34 cellular contexts compared by ENCODE assay signal in genomic region chr1:85555867-85556577, GRCh38. TPM values are rescaled to one million over a fixed set of nuclear protein-coding genes. Genes with fewer than 3 reads are reported as not detected.
A peak's percentile ranks its signal among the peaks of the same experiment; 100 is the strongest.
DNase-seq lines count a peak whose midpoint lies in the region; ATAC-seq, FAIRE-seq and TF ChIP-seq lines count a peak whose summit lies in the region.
"Had no signal": no experiment of that assay in that cellular context is flagged by ENCODE, and none has a peak within 500 bp of the region (broad histone marks: within the 10 kb centered on the region; RNA-seq: fewer than 3 reads in every experiment).

No MANE protein-coding gene starts in this region.

- no peak overlapping the region for H4K8ac ChIP-seq in IMR-90 (ENCODE audit: low read depth in 2 of 2, low read length in 2 of 2)

- peak overlapping the region; percentile 70 for H3K14ac ChIP-seq in IMR-90 (replicated peaks; ENCODE audit: low read depth, low read length)

- H3K9me3 ChIP-seq in IMR-90 (ENCODE audit: control insufficient read depth, insufficient read depth, low read length) (no peaks in the 10 kb centered on the region), astrocyte (ENCODE audit: insufficient read depth, low read depth, low read length) (no peaks in the 10 kb centered on the region), heart left ventricle (peaks cover 0 to 18% (median 4%) of the 10 kb centered on the region in 12 donors), sigmoid colon (no peaks in the 10 kb centered on the region)
- H3K9me3 ChIP-seq: pancreas had no signal

- in situ Hi-C loops in IMR-90 (cut with MboI; ENCODE audit: low sequenced_read_pairs) = no loop called here

- H3K9me1 ChIP-seq in IMR-90 (ENCODE audit: insufficient read depth, low read length) = peaks cover 27% of the 10 kb centered on the region

- no peak overlapping the region for H3K23ac ChIP-seq in IMR-90 (ENCODE audit: low read depth, low read length)

- TF ChIP-seq CTCF in IMR-90 (conservative IDR thresholded peaks at IDR 0.05; ENCODE audit: low read depth, low read length) (no peak), astrocyte (IDR thresholded peaks at IDR 0.05; ENCODE audit: insufficient read depth, low read depth, low read length) (no peak), heart left ventricle (IDR thresholded peaks at IDR 0.05) (no peak), sigmoid colon (IDR thresholded peaks at IDR 0.05) (no peak), GM23338 (conservative IDR thresholded peaks at IDR 0.05; ENCODE audit: low read depth in 2 of 2) (no peak), GM20000 (IDR thresholded peaks at IDR 0.05; ENCODE audit: extremely low read depth, missing control alignments) (no peak)

- H3K9me3 Mint-ChIP-seq in astrocyte (ENCODE audit: unreplicated experiment) = peaks cover 3% of the 10 kb centered on the region
- peaks cover 12% of the 10 kb centered on the region; the same call in 2 of the 3 replicates for H3K9me3 Mint-ChIP-seq in GM23338

- no peak overlapping the region for H2AFZ ChIP-seq in IMR-90 (replicated peaks; ENCODE audit: low read length, poor library complexity)
- no peak overlapping the region for H2AFZ ChIP-seq in astrocyte (ENCODE audit: low read depth, low read length)
- H2AFZ ChIP-seq in GM23338 = no peak overlapping the region

- H2AK9ac ChIP-seq in IMR-90 (replicated peaks; ENCODE audit: low read depth, low read length, poor library complexity) = no peak overlapping the region

- dilution Hi-C loops in IMR-90 (cut with HindIII; ENCODE audit: low sequenced_read_pairs, unreplicated experiment) = no loop called here

- H3K27ac Mint-ChIP-seq in astrocyte (ENCODE audit: unreplicated experiment) (no peak overlapping the region), GM23338 (no peak overlapping the region)
- H3K27ac Mint-ChIP-seq: immature natural killer cell; nephron progenitor cell; stimulated activated naive CD8-positive, alpha-beta T cell treated with anti-CD3 and anti-CD28 coated beads, Interleukin-15, amount 100 ng/mL, for 72 hours had no signal

- peak; percentile 55 for FAIRE-seq in astrocyte (lab: Jason Lieb, UNC)
- FAIRE-seq: endometrium, HepG2, pancreas had no signal

- H3K4me3 ChIP-seq in IMR-90 (ENCODE audit: insufficient read depth, low read depth, low read length) = no peak overlapping the region
- H3K4me3 ChIP-seq in astrocyte (ENCODE audit: insufficient read depth, low read depth, low read length) = no peak overlapping the region
- no peak overlapping the region for H3K4me3 ChIP-seq in heart left ventricle
- H3K4me3 ChIP-seq in sigmoid colon = no peak overlapping the region
- H3K4me3 ChIP-seq in GM23338 = no peak overlapping the region
- H3K4me3 ChIP-seq: adrenal gland, pancreas, right lobe of liver, tibial nerve had no signal

- H3K4ac ChIP-seq in IMR-90 (ENCODE audit: low read depth, low read length) = peak overlapping the region; percentile 31; the same call in 1 of the 2 replicates

- H3K36me3 Mint-ChIP-seq in astrocyte (ENCODE audit: low read depth, unreplicated experiment) (peaks cover 29% of the 10 kb centered on the region), GM23338 (ENCODE audit: low read depth) (no peaks in the 10 kb centered on the region; the same call in 1 of the 3 replicates)

- no peak overlapping the region for H4K5ac ChIP-seq in IMR-90 (ENCODE audit: low read depth, low read length)

- H3K4me3 Mint-ChIP-seq in astrocyte (ENCODE audit: unreplicated experiment) = no peak overlapping the region
- H3K4me3 Mint-ChIP-seq in GM23338 = no peak overlapping the region
- H3K4me3 Mint-ChIP-seq: immature natural killer cell; nephron progenitor cell; stimulated activated naive CD8-positive, alpha-beta T cell treated with anti-CD3 and anti-CD28 coated beads, Interleukin-15, amount 100 ng/mL, for 72 hours had no signal

- no peak overlapping the region for H3K18ac ChIP-seq in IMR-90 (ENCODE audit: low read depth, low read length)

- peak overlapping the region; percentile 40 for H2BK5ac ChIP-seq in IMR-90 (ENCODE audit: low read depth, low read length, poor library complexity, severe bottlenecking)

- H3K4me2 ChIP-seq in IMR-90 (ENCODE audit: low read depth, low read length) = peak overlapping the region; percentile 9; the same call in 1 of the 2 replicates
- peak overlapping the region; percentile 35 for H3K4me2 ChIP-seq in astrocyte (ENCODE audit: low read length)
- H3K4me2 ChIP-seq in GM23338 = no peak overlapping the region

- no peak overlapping the region for H3K27ac ChIP-seq in IMR-90 (ENCODE audit: insufficient read depth, low read length)
- peak overlapping the region; percentile 51 for H3K27ac ChIP-seq in astrocyte (ENCODE audit: low read depth, low read length)
- H3K27ac ChIP-seq in heart left ventricle = peak overlapping the region in 10 of 12 donors; percentile 5 to 73 (median 40)
- H3K27ac ChIP-seq in sigmoid colon = peak overlapping the region; percentile 32 to 85 (median 69)
- no peak overlapping the region for H3K27ac ChIP-seq in GM23338 (ENCODE audit: low read depth)
- H3K27ac ChIP-seq: HL-60, pancreas, right lobe of liver, tibial nerve had no signal

- no peaks in the 10 kb centered on the region for H3F3A ChIP-seq in GM23338 (replicated peaks; ENCODE audit: low read depth)

- H3K27me3 Mint-ChIP-seq in astrocyte (ENCODE audit: low read depth, unreplicated experiment) = no peaks in the 10 kb centered on the region
- H3K27me3 Mint-ChIP-seq in GM23338 (ENCODE audit: insufficient read depth, low read depth, poor library complexity) = no peaks in the 10 kb centered on the region

- DNase-seq in IMR-90 (no peak), astrocyte (ENCODE audit: low read depth) (peak; percentile 78), heart left ventricle (no peak), sigmoid colon (no peak), hippocampal formation (lab: John Stamatoyannopoulos, UW) (no peak), GM23338 (ENCODE audit: low spot score) (no peak), GM20000 (ENCODE audit: low spot score) (no peak)
- DNase-seq: activated CD4-positive, alpha-beta T cell treated with anti-CD3 and anti-CD28 coated beads for 1 hour; activated CD8-positive, alpha-beta memory T cell treated with anti-CD3 and anti-CD28 coated beads for 24 hours; activated naive CD4-positive, alpha-beta T cell; activated T-cell treated with anti-CD3 and anti-CD28 coated beads, Interleukin-2, amount 50 U/mL, for 1 hour; C1 segment of cervical spinal cord; caudate nucleus; dermis blood vessel endothelial cell; DND-41; immature natural killer cell; midbrain; NCI-H1092 treated with DMSO at 0.1 percent for 48 hours; NCI-H2029 treated with DMSO at 0.1 percent for 48 hours; NCI-H226; NCI-H82; nephron progenitor cell; pancreas; right lobe of liver; SHP77 treated with DMSO at 0.1 percent for 48 hours; stimulated activated naive CD8-positive, alpha-beta T cell treated with anti-CD3 and anti-CD28 coated beads, Interleukin-15, amount 100 ng/mL, for 72 hours had no signal

- no peak overlapping the region for H4K91ac ChIP-seq in IMR-90 (ENCODE audit: insufficient read depth, low read depth, low read length)

- CTCF ChIA-PET in IMR-90 (lab: Yijun Ruan, JAX) = no interaction called here

- no peak for TF ChIP-seq EP300 in sigmoid colon (IDR thresholded peaks at IDR 0.05)

- H3K36me3 ChIP-seq in IMR-90 (ENCODE audit: control insufficient read depth, insufficient read depth, low read length) = no peaks in the 10 kb centered on the region; the same call in 1 of the 2 replicates
- H3K36me3 ChIP-seq in astrocyte (ENCODE audit: insufficient read depth, low read length) = peaks cover 2% of the 10 kb centered on the region
- no peaks in the 10 kb centered on the region for H3K36me3 ChIP-seq in heart left ventricle
- no peaks in the 10 kb centered on the region for H3K36me3 ChIP-seq in sigmoid colon
- H3K36me3 ChIP-seq in GM23338 (ENCODE audit: insufficient read depth) = no peaks in the 10 kb centered on the region
- H3K36me3 ChIP-seq: adrenal gland, pancreas, right lobe of liver, tibial nerve had no signal

- peaks cover 63% of the 10 kb centered on the region for H3K4me1 Mint-ChIP-seq in astrocyte (ENCODE audit: low read depth, unreplicated experiment)
- H3K4me1 Mint-ChIP-seq in GM23338 = peaks cover 11% of the 10 kb centered on the region
- H3K4me1 Mint-ChIP-seq: immature natural killer cell; stimulated activated naive CD8-positive, alpha-beta T cell treated with anti-CD3 and anti-CD28 coated beads, Interleukin-15, amount 100 ng/mL, for 72 hours had no signal

- ATAC-seq in IMR-90 (ENCODE audit: low read depth) = no peak
- peak; percentile 54 to 93 (median 80) for ATAC-seq in heart left ventricle
- no peak for ATAC-seq in GM23338
- ATAC-seq in HG03342 (IDR thresholded peaks at IDR 0.05; ENCODE audit: unreplicated experiment) = no peak
- ATAC-seq: HepG2; left lobe of liver; pancreas; right lobe of liver; stimulated activated naive CD8-positive, alpha-beta T cell treated with anti-CD3 and anti-CD28 coated beads, Interleukin-15, amount 100 ng/mL, for 72 hours had no signal

- H3K79me1 ChIP-seq in IMR-90 (ENCODE audit: low read depth in 1 of 2, low read length in 2 of 2) = peaks cover 12 to 72% of the 10 kb centered on the region in 2 experiments

- WGBS in IMR-90 (ENCODE audit: extremely low coverage in 2 of 2, insufficient read length in 1 of 2), 2 experiments = no CpG with 5 or more reads among the region's 13 CpGs
- WGBS in heart left ventricle, 4 donors = 71 to 78% (median 73%) methylated on average over 13 of the region's 13 CpGs
- WGBS in sigmoid colon, 2 donors = 95 to 97% methylated on average over 13 of the region's 13 CpGs

- TF ChIP-seq RAD21 in IMR-90 (IDR thresholded peaks at IDR 0.05; ENCODE audit: low read length) = no peak

- no peak for TF ChIP-seq POLR2A in IMR-90 (IDR thresholded peaks at IDR 0.05; ENCODE audit: low read depth, low read length)
- TF ChIP-seq POLR2A in heart left ventricle (IDR thresholded peaks at IDR 0.05) = no peak
- TF ChIP-seq POLR2A in sigmoid colon (IDR thresholded peaks at IDR 0.05) = no peak

- no TSS peak for BruUV-seq in IMR-90 (replicated peaks; lab: Mats Ljungman, UMichigan)

- H3K9me2 ChIP-seq in GM23338 (ENCODE audit: insufficient read depth) = peaks cover 3% of the 10 kb centered on the region

- H2AK5ac ChIP-seq in IMR-90 (ENCODE audit: low read depth, low read length) = peak overlapping the region; percentile 7; the same call in 1 of the 2 replicates

- no peaks in the 10 kb centered on the region for H3K27me3 ChIP-seq in IMR-90 (ENCODE audit: control insufficient read depth, insufficient read depth, low read length)
- no peaks in the 10 kb centered on the region for H3K27me3 ChIP-seq in astrocyte (ENCODE audit: insufficient read depth, low read length)
- H3K27me3 ChIP-seq in heart left ventricle = no peaks in the 10 kb centered on the region
- no peaks in the 10 kb centered on the region for H3K27me3 ChIP-seq in sigmoid colon
- H3K27me3 ChIP-seq in GM23338 (ENCODE audit: insufficient read depth) = no peaks in the 10 kb centered on the region
- H3K27me3 ChIP-seq: adrenal gland, pancreas, right lobe of liver, tibial nerve had no signal

- H3K9ac ChIP-seq in IMR-90 (ENCODE audit: low read depth, low read length) = no peak overlapping the region
- H3K9ac ChIP-seq in astrocyte (ENCODE audit: low read length) = no peak overlapping the region

- no peak overlapping the region for H3K56ac ChIP-seq in IMR-90 (ENCODE audit: extremely low read depth, insufficient read depth, low read length)

- H2BK15ac ChIP-seq in IMR-90 (ENCODE audit: low read depth, low read length) = peak overlapping the region; percentile 77; the same call in 1 of the 3 replicates

- H3K4me1 ChIP-seq in IMR-90 (ENCODE audit: control insufficient read depth, insufficient read depth, low read length) = peaks cover 27% of the 10 kb centered on the region
- H3K4me1 ChIP-seq in astrocyte (ENCODE audit: insufficient read depth, low read length) = peaks cover 38% of the 10 kb centered on the region
- H3K4me1 ChIP-seq in heart left ventricle = peaks cover 0 to 28% (median 13%) of the 10 kb centered on the region in 12 donors
- peaks cover 0 to 51% (median 47%) of the 10 kb centered on the region in 4 donors for H3K4me1 ChIP-seq in sigmoid colon
- H3K4me1 ChIP-seq in GM23338 (ENCODE audit: insufficient read depth) = peaks cover 14% of the 10 kb centered on the region
- H3K4me1 ChIP-seq: adrenal gland, right lobe of liver had no signal

- peak overlapping the region; percentile 14; the same call in 1 of the 2 replicates for H2BK20ac ChIP-seq in IMR-90 (ENCODE audit: low read depth, low read length)

- H2BK120ac ChIP-seq in IMR-90 (ENCODE audit: low read depth, low read length) = no peak overlapping the region

- H4K20me1 ChIP-seq in IMR-90 (ENCODE audit: insufficient read depth, low read length) (peaks cover 62% of the 10 kb centered on the region), astrocyte (ENCODE audit: insufficient read depth, low read length) (peaks cover 84% of the 10 kb centered on the region), GM23338 (replicated peaks; ENCODE audit: insufficient read depth) (no peaks in the 10 kb centered on the region)

- intact Hi-C loops in IMR-90 (cut with micrococcal nuclease) = loop anchor here (2.0 kb wide), 1 partner anchor 13 kb away; no protein-coding TSS in a partner anchor
- intact Hi-C loops in heart left ventricle (cut with DNase I) = no loop called here
- intact Hi-C loops in sigmoid colon (cut with DNase I) = no loop called here

- POLR2A ChIA-PET in IMR-90 (lab: Charles Lee; ENCODE audit: unreplicated experiment) = no interaction called here

- H3K79me2 ChIP-seq in astrocyte (ENCODE audit: insufficient read depth, low read length) (peaks cover 99% of the 10 kb centered on the region), GM23338 (replicated peaks; ENCODE audit: insufficient read depth) (no peaks in the 10 kb centered on the region)

RNA-seq across cellular contexts. Expression of gene CCN1, which starts 24.5 kb away (rescaled TPM):
- total RNA-seq in IMR-90 (2012; rRNA removed) (76.9 and 90.3 TPM in 2 replicates), astrocyte (624 and 672 TPM in 2 replicates), heart left ventricle (100 to 1,000 TPM in 1 of 9 donors, 10 to 100 TPM in 8; 12.0 to 213 (median 48.9) TPM), sigmoid colon (100 to 1,000 TPM in 2 of 4 donors, 10 to 100 TPM in 2; 28.2 to 150 (median 104) TPM)
- polyA plus RNA-seq in IMR-90 (2012; rRNA removed) (819 and 905 TPM in 2 replicates), heart left ventricle (100 to 1,000 TPM in 1 of 2 donors, 10 to 100 TPM in 1; 31.0 to 253 TPM), sigmoid colon (10 to 100 TPM in 2 of 3 donors, 1 to 10 TPM in 1; 3.9 to 79.5 (median 22.8) TPM), GM23338 (2016; fragmentation: Nextera tagmentation; extraction: Ambion mirVana) (130 and 132 TPM in 2 replicates)
- 700 and 814 TPM in 2 replicates for polyA plus RNA-seq in IMR-90 (2012; cell fraction: cytosol; rRNA removed)
- polyA plus RNA-seq in IMR-90 (2012; cell fraction: nucleus; rRNA removed; ENCODE audit: low replicate concordance) = 1,179 and 1,372 TPM in 2 replicates
- total RNA-seq in GM23338 (2014; rRNA removed; shearing (Covaris generic)) = 66.5 and 66.6 TPM in 2 replicates
- total RNA-seq: T-helper 1 cell treated with Interleukin-12 subunit alpha and Interleukin-12 subunit beta and Interleukin-4 antibody, amounts not matched to agents 30 ng/mL and 1 ng/mL, for 36 hours had no signal
- polyA plus RNA-seq: immature natural killer cell had no signal

Comparison
In these comparisons a context has a peak if more than half of its experiments do, and no peak if none do; other contexts are left out.
1. ATAC-seq: peak in heart left ventricle (4 of 4); none in IMR-90 (single experiment), GM23338 (single experiment) and HG03342 (single experiment).
2. H3K27ac ChIP-seq: peak in astrocyte (single experiment), heart left ventricle (10 of 12) and sigmoid colon (4 of 4); none in IMR-90 (single experiment) and GM23338 (single experiment).